Comparison of ENCODE assay signal across 8 cellular contexts in genomic region chr10:91909178-91909677, GRCh38. TPM values are rescaled to one million over a fixed set of nuclear protein-coding genes. Genes with fewer than 3 reads are reported as not detected.
A peak's percentile ranks its signal among the peaks of the same experiment; 100 is the strongest.
DNase-seq lines count a peak whose midpoint lies in the region; ATAC-seq and TF ChIP-seq lines count a peak whose summit lies in the region.

A gene with protein sequence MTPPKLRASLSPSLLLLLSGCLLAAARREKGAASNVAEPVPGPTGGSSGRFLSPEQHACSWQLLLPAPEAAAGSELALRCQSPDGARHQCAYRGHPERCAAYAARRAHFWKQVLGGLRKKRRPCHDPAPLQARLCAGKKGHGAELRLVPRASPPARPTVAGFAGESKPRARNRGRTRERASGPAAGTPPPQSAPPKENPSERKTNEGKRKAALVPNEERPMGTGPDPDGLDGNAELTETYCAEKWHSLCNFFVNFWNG (minus strand): TSS chr10:91909486. CDS start chr10:91908969, 517 bp downstream.

- dilution Hi-C loops in mammary epithelial cell (cut with HindIII; ENCODE audit: low sequenced_read_pairs): no loop called here

- CTCF ChIA-PET in mammary epithelial cell (lab: Charles Lee; ENCODE audit: low non-redundant PET): no interaction called here

- ATAC-seq in GM21423 (IDR thresholded peaks at IDR 0.05; ENCODE audit: unreplicated experiment): no peak
- ATAC-seq in GM21390 (IDR thresholded peaks at IDR 0.05; ENCODE audit: unreplicated experiment): no peak

- peaks cover 15% of the 10 kb centered on the region for H3K4me1 ChIP-seq in mammary epithelial cell (ENCODE audit: insufficient read depth, low read length)

- WGBS in mammary epithelial cell (ENCODE audit: low coverage, missing lambda C conversion rate): 0% methylated on average over 16 of the region's 16 CpGs

- BruUV-seq in mammary epithelial cell (replicated peaks; lab: Mats Ljungman, UMichigan): no TSS peak

- TF ChIP-seq CTCF in mammary epithelial cell (conservative IDR thresholded peaks at IDR 0.05 in 1 of 2, IDR thresholded peaks at IDR 0.05 in 1 of 2; ENCODE audit: extremely low read depth in 1 of 2, insufficient read depth in 1 of 2, low read depth in 1 of 2, low read length in 2 of 2) (no peak), kidney epithelial cell (IDR thresholded peaks at IDR 0.05; ENCODE audit: insufficient read depth, low read length, poor library complexity, severe bottlenecking) (no peak)

- peaks cover 3% of the 10 kb centered on the region for H3K79me2 ChIP-seq in mammary epithelial cell (ENCODE audit: insufficient read depth, low read length)

- no peaks in the 10 kb centered on the region for H3K27me3 ChIP-seq in mammary epithelial cell (ENCODE audit: insufficient read depth, low read length)
- no peaks in the 10 kb centered on the region for H3K27me3 ChIP-seq in kidney epithelial cell (ENCODE audit: control insufficient read depth, insufficient read depth, low read length)

- H3K4me2 ChIP-seq in mammary epithelial cell (ENCODE audit: insufficient read depth, low read depth, low read length): peak within 1 kb of the TSS; percentile 88

- H3K9ac ChIP-seq in mammary epithelial cell (ENCODE audit: insufficient read depth, low read length): no peak within 1 kb of the TSS

- no peaks in the 10 kb centered on the region for H3K9me3 ChIP-seq in mammary epithelial cell (replicated peaks; ENCODE audit: insufficient read depth, low read length)

- H3K4me3 ChIP-seq in mammary epithelial cell (replicated peaks in 1 of 3; ENCODE audit: insufficient read depth in 1 of 3, low read depth in 2 of 3, low read length in 3 of 3): peak within 1 kb of the TSS; percentile 65 to 68 (median 67)
- peak within 1 kb of the TSS; percentile 52 for H3K4me3 ChIP-seq in kidney epithelial cell (ENCODE audit: low read depth, low read length)

- H2AFZ ChIP-seq in mammary epithelial cell (ENCODE audit: low read depth, low read length): peak within 1 kb of the TSS; percentile 93

- no peaks in the 10 kb centered on the region for H3K36me3 ChIP-seq in mammary epithelial cell (ENCODE audit: insufficient read depth, low read length)
- no peaks in the 10 kb centered on the region for H3K36me3 ChIP-seq in kidney epithelial cell (ENCODE audit: control insufficient read depth, insufficient read depth, low read length)

- in situ Hi-C loops in SK-MEL-5 (cut with HindIII; ENCODE audit: low pct_unique_long_range_greater_than_20kb, low sequenced_read_pairs) (no loop called here), mammary epithelial cell (cut with MboI; ENCODE audit: low sequenced_read_pairs in 2 of 2) (loop anchor here in 1 of 2 donors (10.0 kb wide), 1 partner anchor 144 kb away; no protein-coding TSS in a partner anchor)

- intact Hi-C loops in mammary epithelial cell (cut with micrococcal nuclease): no loop called here

- H4K20me1 ChIP-seq in mammary epithelial cell (ENCODE audit: insufficient read depth, low read length): no peaks in the 10 kb centered on the region

- no peak within 1 kb of the TSS for H3K27ac ChIP-seq in mammary epithelial cell (ENCODE audit: insufficient read depth, low read depth, low read length)

- DNase-seq in ELR (ENCODE audit: low read depth) (peak; percentile 71), LoVo (ENCODE audit: low spot score) (peak; percentile 68), SK-MEL-5 (ENCODE audit: low read depth, low spot score) (peak; percentile 51), mammary epithelial cell (peak; percentile 21), kidney epithelial cell (ENCODE audit: low read depth) (no peak)
- DNase-seq in stimulated activated CD4-positive, alpha-beta T cell treated with anti-CD3 and anti-CD28 coated beads, Interleukin-1b, Interleukin-23, amount 100 ng/mL, for 48 hours: peak; percentile 44

RNA-seq across cellular contexts. Expression of the gene that starts here (rescaled TPM):
- 0.72 and 0.74 TPM in 2 replicates for total RNA-seq in SK-MEL-5 (2014; rRNA removed; shearing (Covaris generic))
- 2.1 and 2.8 TPM in 2 replicates for polyA plus RNA-seq in SK-MEL-5 (2015; cell fraction: cytosol; rRNA removed)
- 0.93 and 1.5 TPM in 2 replicates for polyA plus RNA-seq in SK-MEL-5 (2015; cell fraction: nucleus; rRNA removed)
- total RNA-seq in mammary epithelial cell: under 1 TPM; 0.17 to 0.68 TPM
- 0.11 TPM for polyA plus RNA-seq in mammary epithelial cell
- not detected for polyA minus RNA-seq in mammary epithelial cell
- 0.42 and 1.2 TPM in 2 replicates for total RNA-seq in kidney epithelial cell

Comparison
In these comparisons a context has a peak if more than half of its experiments do, and no peak if none do; other contexts are left out.
1. Peak in DNase-seq, H3K4me3 ChIP-seq and H3K4me2 ChIP-seq in mammary epithelial cell; RNA of the gene not detected or under 1 TPM.